10 cellular contexts compared by ENCODE assay signal in the genomic region with DNA sequence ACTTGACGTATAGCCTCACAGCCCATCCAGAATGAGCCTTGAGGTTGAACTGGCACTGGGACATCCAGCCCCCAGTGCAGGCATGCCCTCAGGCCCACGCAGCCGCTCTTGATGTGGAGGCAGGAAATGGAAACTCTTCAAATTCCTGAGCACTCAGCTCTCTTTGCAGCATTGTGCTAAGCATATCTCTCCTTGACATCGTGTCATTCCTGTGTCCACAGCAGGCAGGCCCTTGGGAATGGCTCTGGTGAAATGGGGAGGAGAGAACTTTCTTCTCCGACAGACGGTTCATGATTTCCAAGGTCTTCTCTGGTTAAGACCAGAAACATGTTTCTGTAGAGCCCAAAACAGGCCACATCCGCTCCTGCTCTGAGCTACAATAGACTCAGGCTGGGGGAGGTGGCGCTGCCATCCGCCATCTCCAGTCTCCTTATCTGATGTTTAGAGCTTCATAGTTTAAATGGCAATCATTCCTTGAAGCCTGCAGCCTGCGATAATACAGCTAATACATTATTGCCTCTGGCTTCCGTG.
A peak's percentile ranks its signal among the peaks of the same experiment; 100 is the strongest.
DNase-seq lines count a peak whose midpoint lies in the region; ATAC-seq lines count a peak whose summit lies in the region.
"Had no signal": no experiment of that assay in that cellular context is flagged by ENCODE, and none has a peak within 500 bp of the region (broad histone marks: within the 10 kb centered on the region; RNA-seq: fewer than 3 reads in every experiment).

No MANE protein-coding gene starts in this region.

- H4K20me1 ChIP-seq in BLaER1: no peaks in the 10 kb centered on the region

- H3K27me3 Mint-ChIP-seq in activated CD8-positive, alpha-beta T cell treated with anti-CD3 and anti-CD28 coated beads, Interleukin-2, amount 10 ng/mL, durations not matched to agents 7 days and 5 days (ENCODE audit: low read depth): no peaks in the 10 kb centered on the region

- ATAC-seq in activated CD8-positive, alpha-beta T cell treated with anti-CD3 and anti-CD28 coated beads, Interleukin-2, amount 10 ng/mL, durations not matched to agents 7 days and 5 days: no peak
- ATAC-seq in HG03139 (IDR thresholded peaks at IDR 0.05; ENCODE audit: unreplicated experiment) (no peak), HG03439 (IDR thresholded peaks at IDR 0.05; ENCODE audit: unreplicated experiment) (no peak)

- H3K9me3 ChIP-seq in BLaER1: no peaks in the 10 kb centered on the region

- H3K27ac ChIP-seq in BLaER1: peak overlapping the region; percentile 61

- CTCF ChIA-PET in activated CD8-positive, alpha-beta T cell treated with anti-CD3 and anti-CD28 coated beads, Interleukin-2, amount 10 ng/mL, durations not matched to agents 7 days and 5 days (lab: Charles Lee): no interaction called here

- no peaks in the 10 kb centered on the region for H3K36me3 Mint-ChIP-seq in activated CD8-positive, alpha-beta T cell treated with anti-CD3 and anti-CD28 coated beads, Interleukin-2, amount 10 ng/mL, durations not matched to agents 7 days and 5 days (ENCODE audit: low read depth)

- no peak overlapping the region for H3K4me3 ChIP-seq in BLaER1

- no peaks in the 10 kb centered on the region for H3K9me3 Mint-ChIP-seq in activated CD8-positive, alpha-beta T cell treated with anti-CD3 and anti-CD28 coated beads, Interleukin-2, amount 10 ng/mL, durations not matched to agents 7 days and 5 days (ENCODE audit: insufficient read depth)

- H3K9ac ChIP-seq in BLaER1: no peak overlapping the region; the same call in 1 of the 2 replicates

- no peaks in the 10 kb centered on the region for H3K36me3 ChIP-seq in BLaER1

- H3K4me1 ChIP-seq in BLaER1: peaks cover 76% of the 10 kb centered on the region

- DNase-seq in EL (peak; percentile 33), iris pigment epithelial cell (ENCODE audit: low read depth) (peak; percentile 13), DMS153 treated with DMSO at 0.1 percent for 48 hours (lab: John Stamatoyannopoulos, UW; ENCODE audit: unreplicated experiment) (no peak)
- DNase-seq in activated CD8-positive, alpha-beta T cell treated with anti-CD3 and anti-CD28 coated beads, Interleukin-2, amount 10 ng/mL, durations not matched to agents 7 days and 5 days: peak; percentile 28
- no peak for DNase-seq in effector CD8-positive, alpha-beta T cell (lab: John Stamatoyannopoulos, UW)
- DNase-seq: hippocampal formation, NCI-H1930 had no signal

- H3K4me1 Mint-ChIP-seq in activated CD8-positive, alpha-beta T cell treated with anti-CD3 and anti-CD28 coated beads, Interleukin-2, amount 10 ng/mL, durations not matched to agents 7 days and 5 days (ENCODE audit: low read depth): peaks cover 14% of the 10 kb centered on the region

- H3K27me3 ChIP-seq in BLaER1: no peaks in the 10 kb centered on the region

- POLR2A ChIA-PET in activated CD8-positive, alpha-beta T cell treated with anti-CD3 and anti-CD28 coated beads, Interleukin-2, amount 10 ng/mL, durations not matched to agents 7 days and 5 days (lab: Charles Lee): no interaction called here

- H3K4me2 ChIP-seq in BLaER1: peak overlapping the region; percentile 71

- H3K4me3 Mint-ChIP-seq in activated CD8-positive, alpha-beta T cell treated with anti-CD3 and anti-CD28 coated beads, Interleukin-2, amount 10 ng/mL, durations not matched to agents 7 days and 5 days: no peak overlapping the region

- H3K27ac Mint-ChIP-seq in activated CD8-positive, alpha-beta T cell treated with anti-CD3 and anti-CD28 coated beads, Interleukin-2, amount 10 ng/mL, durations not matched to agents 7 days and 5 days: peak overlapping the region; percentile 86

Comparison
In these comparisons a context has a peak if more than half of its experiments do, and no peak if none do; other contexts are left out.
1. DNase-seq: peak in EL (single experiment), activated CD8-positive, alpha-beta T cell treated with anti-CD3 and anti-CD28 coated beads, Interleukin-2, amount 10 ng/mL, durations not matched to agents 7 days and 5 days (single experiment) and iris pigment epithelial cell (single experiment); none in DMS153 treated with DMSO at 0.1 percent for 48 hours (single experiment) and effector CD8-positive, alpha-beta T cell (single experiment).